Comparison of ENCODE assay signal across 19 cellular contexts in genomic region chr20:3171391-3172125, GRCh38. TPM values are rescaled to one million over a fixed set of nuclear protein-coding genes. Genes with fewer than 3 reads are reported as not detected.
DNase-seq lines count a peak whose midpoint lies in the region; ATAC-seq and TF ChIP-seq lines count a peak whose summit lies in the region.
"Had no signal": no experiment of that assay in that cellular context is flagged by ENCODE, and none has a peak within 500 bp of the region (broad histone marks: within the 10 kb centered on the region; RNA-seq: fewer than 3 reads in every experiment).

No MANE protein-coding gene starts in this region.

- no peak overlapping the region for H3K27ac ChIP-seq in CD8-positive, alpha-beta T cell (ENCODE audit: low read depth, low read length)
- H3K27ac ChIP-seq in HCT116 (ENCODE audit: low read depth, low read length): no peak overlapping the region
- H3K27ac ChIP-seq in stomach: peak overlapping the region in 1 of 5 donors; percentile 13
- no peak overlapping the region for H3K27ac ChIP-seq in effector memory CD4-positive, alpha-beta T cell (ENCODE audit: insufficient read depth, low read length, poor library complexity, severe bottlenecking)
- H3K27ac ChIP-seq: C4-2B, epithelial cell of prostate, heart right ventricle, right atrium auricular region, upper lobe of left lung had no signal

- H3K9me2 ChIP-seq in HCT116 (ENCODE audit: insufficient read depth): no peaks in the 10 kb centered on the region

- no peaks in the 10 kb centered on the region for H3K27me3 ChIP-seq in CD8-positive, alpha-beta T cell (ENCODE audit: insufficient read depth, low read length)
- H3K27me3 ChIP-seq in HCT116 (ENCODE audit: insufficient read depth, low read length) (no peaks in the 10 kb centered on the region), stomach (peaks cover 0 to 39% (median 3%) of the 10 kb centered on the region in 3 donors)
- H3K27me3 ChIP-seq in effector memory CD4-positive, alpha-beta T cell (replicated peaks; ENCODE audit: control insufficient read depth, insufficient read depth, low read length, poor library complexity, severe bottlenecking): peaks cover 11% of the 10 kb centered on the region
- H3K27me3 ChIP-seq: right atrium auricular region had no signal

- no peak overlapping the region for H3K4me2 ChIP-seq in HCT116 (ENCODE audit: low read length)

- TSS peak; percentile 36 for BruUV-seq in HCT116 (replicated peaks; lab: Mats Ljungman, UMichigan)

- intact Hi-C loops in CD8-positive, alpha-beta T cell (cut with DNase I, micrococcal nuclease): loop anchor here (5.0 to 10.0 kb wide), 3 partner anchors 54 to 593 kb away; partner anchors contain the start of genes ADISSP (in 1 of the 2) and PTPRA (in 1 of the 2)
- intact Hi-C loops in HCT116 (cut with micrococcal nuclease): no loop called here
- intact Hi-C loops in stomach (cut with DNase I; ENCODE audit: low total_unique reads): no loop called here

- no peaks in the 10 kb centered on the region for H3K9me3 ChIP-seq in CD8-positive, alpha-beta T cell (ENCODE audit: low read length)
- H3K9me3 ChIP-seq in HCT116 (ENCODE audit: control insufficient read depth in 1 of 2, insufficient read depth in 1 of 2, low read depth in 1 of 2, low read length in 2 of 2) (no peaks in the 10 kb centered on the region), stomach (no peaks in the 10 kb centered on the region)
- H3K9me3 ChIP-seq in effector memory CD4-positive, alpha-beta T cell (ENCODE audit: control insufficient read depth, low read length): no peaks in the 10 kb centered on the region
- H3K9me3 ChIP-seq: heart right ventricle, right atrium auricular region, upper lobe of left lung had no signal

- no peak for TF ChIP-seq RAD21 in HCT116 (IDR thresholded peaks at IDR 0.05; ENCODE audit: low read depth)

- no peak for TF ChIP-seq EP300 in stomach (IDR thresholded peaks at IDR 0.05)

- no peak for TF ChIP-seq CTCF in CD8-positive, alpha-beta T cell (IDR thresholded peaks at IDR 0.05)
- TF ChIP-seq CTCF in HCT116 (IDR thresholded peaks at IDR 0.05 in 2 of 3, conservative IDR thresholded peaks at IDR 0.05 in 1 of 3; ENCODE audit: borderline replicate concordance in 1 of 3, insufficient read depth in 1 of 3, low read depth in 2 of 3, low read length in 2 of 3) (no peak), nephron (IDR thresholded peaks at IDR 0.05; ENCODE audit: unreplicated experiment in 3 of 3) (no peak), stomach (IDR thresholded peaks at IDR 0.05) (no peak)

- no peak overlapping the region for H3K9ac ChIP-seq in HCT116 (ENCODE audit: low read length)

- no peaks in the 10 kb centered on the region for H3K36me3 Mint-ChIP-seq in CD8-positive, alpha-beta T cell
- peaks cover 18% of the 10 kb centered on the region for H3K36me3 Mint-ChIP-seq in central memory CD8-positive, alpha-beta T cell (ENCODE audit: insufficient read depth)
- no peaks in the 10 kb centered on the region for H3K36me3 Mint-ChIP-seq in nephron (ENCODE audit: low read depth)
- H3K36me3 Mint-ChIP-seq: activated naive CD4-positive, alpha-beta T cell treated with anti-CD3 and anti-CD28 coated beads, Interleukin-2, amount 50 U/mL, for 72 hours had no signal

- DNase-seq in CD8-positive, alpha-beta T cell: no peak
- no peak for DNase-seq in HCT116 (ENCODE audit: low read depth, low spot score)
- DNase-seq in central memory CD8-positive, alpha-beta T cell (ENCODE audit: low spot score in 2 of 2): no peak
- no peak for DNase-seq in NCI-H1694 treated with DMSO at 0.1 percent for 48 hours (lab: John Stamatoyannopoulos, UW)
- no peak for DNase-seq in stomach
- no peak for DNase-seq in effector memory CD4-positive, alpha-beta T cell
- DNase-seq: central memory CD4-positive, alpha-beta T cell; heart right ventricle; left cardiac atrium; NCI-H2081 treated with DMSO at 0.1 percent for 48 hours; stimulated activated CD4-positive, alpha-beta T cell treated with anti-CD3 and anti-CD28 coated beads, Interleukin-2, amount 100 ng/mL, for 48 hours; T-helper 9 cell; upper lobe of left lung had no signal

- no peaks in the 10 kb centered on the region for H3K9me3 Mint-ChIP-seq in CD8-positive, alpha-beta T cell
- H3K9me3 Mint-ChIP-seq in central memory CD8-positive, alpha-beta T cell: no peaks in the 10 kb centered on the region
- no peaks in the 10 kb centered on the region for H3K9me3 Mint-ChIP-seq in nephron
- H3K9me3 Mint-ChIP-seq: activated naive CD4-positive, alpha-beta T cell treated with anti-CD3 and anti-CD28 coated beads, Interleukin-2, amount 50 U/mL, for 72 hours had no signal

- POLR2A ChIA-PET in CD8-positive, alpha-beta T cell (lab: Charles Lee): interaction anchor here (1.0 to 2.3 kb wide), 2 partner anchors 12 to 14 kb away, joined by 3 to 9 read pairs; partner anchors contain the start of genes FASTKD5 and UBOX5
- POLR2A ChIA-PET in HCT116 (lab: Charles Lee): interaction anchor here (0.7 to 0.9 kb wide), 2 partner anchors 11 to 39 kb away, joined by 3 to 4 read pairs; no protein-coding TSS in a partner anchor

- peaks cover 22% of the 10 kb centered on the region for H3K4me1 Mint-ChIP-seq in CD8-positive, alpha-beta T cell (ENCODE audit: low read depth)
- peaks cover 19% of the 10 kb centered on the region for H3K4me1 Mint-ChIP-seq in central memory CD8-positive, alpha-beta T cell
- H3K4me1 Mint-ChIP-seq in nephron: peaks cover 14% of the 10 kb centered on the region

- ATAC-seq in CD8-positive, alpha-beta T cell: no peak
- ATAC-seq in HCT116 (no peak), HG03432 (IDR thresholded peaks at IDR 0.05; ENCODE audit: unreplicated experiment) (no peak)
- ATAC-seq in central memory CD8-positive, alpha-beta T cell (replicated peaks; ENCODE audit: extremely low read depth, poor library complexity, severe bottlenecking): no peak
- ATAC-seq: activated naive CD4-positive, alpha-beta T cell treated with anti-CD3 and anti-CD28 coated beads, Interleukin-2, amount 50 U/mL, for 72 hours; left cardiac atrium had no signal

- peaks cover 18% of the 10 kb centered on the region for H3K27me3 Mint-ChIP-seq in CD8-positive, alpha-beta T cell (ENCODE audit: low read depth)
- H3K27me3 Mint-ChIP-seq in central memory CD8-positive, alpha-beta T cell: peaks cover 46% of the 10 kb centered on the region
- H3K27me3 Mint-ChIP-seq in nephron (ENCODE audit: low read depth): peaks cover 53% of the 10 kb centered on the region

- no peak for TF ChIP-seq POLR2A in HCT116 (IDR thresholded peaks at IDR 0.05; ENCODE audit: borderline replicate concordance, extremely low read depth, insufficient read depth, insufficient read length)
- no peak for TF ChIP-seq POLR2A in stomach (IDR thresholded peaks at IDR 0.05)

- H2AFZ ChIP-seq in HCT116 (ENCODE audit: low read depth, low read length, poor library complexity, severe bottlenecking): no peak overlapping the region

- no peaks in the 10 kb centered on the region for H3K79me2 ChIP-seq in HCT116 (ENCODE audit: insufficient read depth, low read length)

- RAD21 ChIA-PET in HCT116 (lab: Charles Lee; ENCODE audit: low non-redundant PET in 1 of 2, low total read pairs in 2 of 2, uncharacterized antibody in 2 of 2, unreplicated experiment in 2 of 2): interaction anchor here in 1 of 2 experiments (1.6 kb wide), 1 partner anchor 12 kb away, joined by 3 read pairs; the partner anchor contains the start of genes FASTKD5 and UBOX5

- peaks cover 25% of the 10 kb centered on the region for H3K4me1 ChIP-seq in CD8-positive, alpha-beta T cell (ENCODE audit: insufficient read depth, low read length)
- H3K4me1 ChIP-seq in HCT116 (ENCODE audit: control insufficient read depth in 1 of 2, insufficient read depth in 2 of 2, low read length in 2 of 2) (peaks cover 7 to 24% of the 10 kb centered on the region in 2 experiments; a peak in 3 of 4 replicates), stomach (peaks cover 16 to 61% (median 44%) of the 10 kb centered on the region in 4 donors)
- H3K4me1 ChIP-seq in effector memory CD4-positive, alpha-beta T cell (ENCODE audit: control insufficient read depth, insufficient read depth, low read length, poor library complexity, severe bottlenecking): peaks cover 17% of the 10 kb centered on the region

- H3K4me3 Mint-ChIP-seq in CD8-positive, alpha-beta T cell: peak overlapping the region; percentile 83
- peak overlapping the region; percentile 79 for H3K4me3 Mint-ChIP-seq in central memory CD8-positive, alpha-beta T cell
- H3K4me3 Mint-ChIP-seq in nephron: peak overlapping the region; percentile 84 to 92 (median 87)

- no peaks in the 10 kb centered on the region for H4K20me1 ChIP-seq in HCT116 (ENCODE audit: insufficient read depth)

- no peak overlapping the region for H3K4me3 ChIP-seq in CD8-positive, alpha-beta T cell (ENCODE audit: low read depth, low read length)
- H3K4me3 ChIP-seq in HCT116 (replicated peaks in 1 of 2; ENCODE audit: low read depth in 1 of 2, low read length in 2 of 2) (no peak overlapping the region), stomach (no peak overlapping the region)
- H3K4me3 ChIP-seq in effector memory CD4-positive, alpha-beta T cell (ENCODE audit: insufficient read depth, low read depth, low read length, poor library complexity, severe bottlenecking): no peak overlapping the region
- H3K4me3 ChIP-seq: right atrium auricular region had no signal

- 73 to 83% (median 76%) methylated on average over 14 of the region's 14 CpGs for WGBS in stomach, 5 donors

- no peaks in the 10 kb centered on the region for H3K36me3 ChIP-seq in CD8-positive, alpha-beta T cell (ENCODE audit: insufficient read depth, low read length)
- H3K36me3 ChIP-seq in HCT116 (ENCODE audit: control insufficient read depth in 1 of 2, insufficient read depth in 2 of 2, low read length in 2 of 2): no peaks in the 10 kb centered on the region
- no peaks in the 10 kb centered on the region for H3K36me3 ChIP-seq in stomach
- H3K36me3 ChIP-seq in effector memory CD4-positive, alpha-beta T cell (ENCODE audit: control insufficient read depth, insufficient read depth, low read length): no peaks in the 10 kb centered on the region
- H3K36me3 ChIP-seq: heart right ventricle, right atrium auricular region, upper lobe of left lung had no signal

- peak overlapping the region; percentile 85 for H3K27ac Mint-ChIP-seq in CD8-positive, alpha-beta T cell
- H3K27ac Mint-ChIP-seq in central memory CD8-positive, alpha-beta T cell (ENCODE audit: low read depth): no peak overlapping the region
- peak overlapping the region in 1 of 3 experiments; percentile 60 for H3K27ac Mint-ChIP-seq in nephron

- CTCF ChIA-PET in CD8-positive, alpha-beta T cell (lab: Charles Lee): interaction anchor here (1.3 kb wide), 1 partner anchor 14 kb away, joined by 3 read pairs; no protein-coding TSS in a partner anchor
- CTCF ChIA-PET in HCT116 (lab: Charles Lee): no interaction called here

RNA-seq across cellular contexts. Expression of gene LZTS3, which starts 1.8 kb away (rescaled TPM):
- 10 to 100 TPM; 37.4 to 41.9 TPM for total RNA-seq in CD8-positive, alpha-beta T cell
- 5.2 TPM for total RNA-seq in HCT116 (2021; ENCODE audit: unreplicated experiment)
- polyA plus RNA-seq in HCT116 (2012): 3.6 and 3.7 TPM in 2 replicates
- total RNA-seq in stomach: 10 to 100 TPM in 4 of 5 donors, 1 to 10 TPM in 1; 5.3 to 36.6 (median 22.3) TPM
- polyA plus RNA-seq in stomach: 10 to 100 TPM in 2 of 3 donors, 1 to 10 TPM in 1; 8.6 to 16.6 (median 12.7) TPM

RNA-seq across cellular contexts. Expression of gene FASTKD5, which starts 11.9 kb away (rescaled TPM):
- total RNA-seq in CD8-positive, alpha-beta T cell: 10 to 100 TPM; 34.7 to 35.7 TPM
- total RNA-seq in HCT116 (2021; ENCODE audit: unreplicated experiment): 13.5 TPM
- polyA plus RNA-seq in HCT116 (2012): 7.3 and 8.0 TPM in 2 replicates
- total RNA-seq in stomach: 10 to 100 TPM in 4 of 5 donors, not detected in 1; 17.4 to 24.0 (median 19.6) TPM
- polyA plus RNA-seq in stomach: 1 to 10 TPM; 6.0 to 7.5 (median 7.3) TPM

RNA-seq across cellular contexts. Expression of gene UBOX5, which starts 11.9 kb away (rescaled TPM):
- 10 to 100 TPM; 13.2 to 14.7 TPM for total RNA-seq in CD8-positive, alpha-beta T cell
- total RNA-seq in HCT116 (2021; ENCODE audit: unreplicated experiment) (7.4 TPM), stomach (1 to 10 TPM in 4 of 5 donors, not detected in 1; 3.6 to 6.2 (median 4.7) TPM)
- polyA plus RNA-seq in HCT116 (2012): 5.2 and 5.6 TPM in 2 replicates
- 1 to 10 TPM; 2.7 to 3.4 (median 3.0) TPM for polyA plus RNA-seq in stomach

RNA-seq across cellular contexts. Expression of gene DDRGK1, which starts 32.9 kb away (rescaled TPM):
- 10 to 100 TPM; 40.6 to 43.5 TPM for total RNA-seq in CD8-positive, alpha-beta T cell
- total RNA-seq in HCT116 (2021; ENCODE audit: unreplicated experiment) (45.8 TPM), stomach (100 to 1,000 TPM in 1 of 5 donors, 10 to 100 TPM in 3, 1 to 10 TPM in 1; 2.3 to 108 (median 49.1) TPM)
- polyA plus RNA-seq in HCT116 (2012): 53.5 and 57.2 TPM in 2 replicates
- polyA plus RNA-seq in stomach: 10 to 100 TPM; 45.5 to 80.8 (median 55.6) TPM

RNA-seq across cellular contexts. Expression of gene ITPA, which starts 37.7 kb away (rescaled TPM):
- 10 to 100 TPM; 19.4 to 21.3 TPM for total RNA-seq in CD8-positive, alpha-beta T cell
- 77.3 TPM for total RNA-seq in HCT116 (2021; ENCODE audit: unreplicated experiment)
- polyA plus RNA-seq in HCT116 (2012): 34.8 and 51.5 TPM in 2 replicates
- 10 to 100 TPM; 11.1 to 57.1 (median 36.9) TPM for total RNA-seq in stomach
- polyA plus RNA-seq in stomach: 100 to 1,000 TPM in 1 of 3 donors, 10 to 100 TPM in 2; 58.8 to 105 (median 78.9) TPM

Comparison
In these comparisons a context has a peak if more than half of its experiments do, and no peak if none do; other contexts are left out.
1. intact Hi-C loops: an anchor here in CD8-positive, alpha-beta T cell (5.0 to 10.0 kb wide); none called in HCT116 and stomach.